In genomic region chr19:10503002-10503789, GRCh38 we compare ENCODE assay signal across 8 cellular contexts. TPM values are rescaled to one million over a fixed set of nuclear protein-coding genes. Genes with fewer than 3 reads are reported as not detected.
DNase-seq lines count a peak whose midpoint lies in the region; ATAC-seq and TF ChIP-seq lines count a peak whose summit lies in the region.

Gene KEAP1, minus strand, starts transcription at chr19:10503356. Its CDS starts 3,323 bp downstream, at chr19:10500033.

- H3T11ph ChIP-seq in H9 (ENCODE audit: low read length) = no peak within 1 kb of the TSS

- no peaks in the 10 kb centered on the region for H4K20me1 ChIP-seq in H9 (ENCODE audit: control insufficient read depth, insufficient read depth, insufficient read length)

- peaks cover 2% of the 10 kb centered on the region for H3K79me1 ChIP-seq in H9 (ENCODE audit: insufficient read depth, low read depth, low read length, poor library complexity, severe bottlenecking)

- POLR2A ChIA-PET in activated CD8-positive, alpha-beta T cell treated with anti-CD3 and anti-CD28 coated beads, Interleukin-2, amount 10 ng/mL, durations not matched to agents 7 days and 5 days (lab: Charles Lee) = interaction anchor here (0.7 to 1.4 kb wide), 4 partner anchors 40 to 85 kb away, joined by 3 to 4 read pairs (median 4); no protein-coding TSS in a partner anchor

- no peak within 1 kb of the TSS for H4K5ac ChIP-seq in H9 (ENCODE audit: insufficient read length, low read depth, low read length)

- CTCF ChIA-PET in activated CD8-positive, alpha-beta T cell treated with anti-CD3 and anti-CD28 coated beads, Interleukin-2, amount 10 ng/mL, durations not matched to agents 7 days and 5 days (lab: Charles Lee) = interaction anchor here (0.9 to 1.1 kb wide), 4 partner anchors 20 to 78 kb away, joined by 3 read pairs; partner anchors contain the start of gene KRI1

- H3K27ac Mint-ChIP-seq in H9 (peak within 1 kb of the TSS; percentile 64 to 95 (median 92); a peak in 6 of 7 replicates), natural killer cell (peak within 1 kb of the TSS; percentile 90 to 96)
- peak within 1 kb of the TSS; percentile 95 for H3K27ac Mint-ChIP-seq in activated CD8-positive, alpha-beta T cell treated with anti-CD3 and anti-CD28 coated beads, Interleukin-2, amount 10 ng/mL, durations not matched to agents 7 days and 5 days

- H3K4me2 ChIP-seq in H9 (ENCODE audit: insufficient read depth, insufficient read length, low read length) = peak within 1 kb of the TSS; percentile 91

- H3K9me3 ChIP-seq in H9 (ENCODE audit: control insufficient read depth, low read depth, low read length) = no peaks in the 10 kb centered on the region
- no peaks in the 10 kb centered on the region for H3K9me3 ChIP-seq in upper lobe of right lung

- H2BK12ac ChIP-seq in H9 (ENCODE audit: insufficient read length, low read depth, low read length) = peak within 1 kb of the TSS; percentile 30

- no peaks in the 10 kb centered on the region for H3K9me3 Mint-ChIP-seq in H9
- no peaks in the 10 kb centered on the region for H3K9me3 Mint-ChIP-seq in activated CD8-positive, alpha-beta T cell treated with anti-CD3 and anti-CD28 coated beads, Interleukin-2, amount 10 ng/mL, durations not matched to agents 7 days and 5 days (ENCODE audit: insufficient read depth)
- no peaks in the 10 kb centered on the region for H3K9me3 Mint-ChIP-seq in natural killer cell

- peak within 1 kb of the TSS; percentile 97 for H3K18ac ChIP-seq in H9 (ENCODE audit: insufficient read length, low read depth, low read length)

- H4K8ac ChIP-seq in H9 (replicated peaks; ENCODE audit: insufficient read length, low read depth, low read length) = no peak within 1 kb of the TSS

- peaks cover 13 to 26% (median 23%) of the 10 kb centered on the region in 3 experiments for H3K36me3 Mint-ChIP-seq in H9 (ENCODE audit: insufficient read depth in 1 of 3, low read depth in 3 of 3)
- H3K36me3 Mint-ChIP-seq in activated CD8-positive, alpha-beta T cell treated with anti-CD3 and anti-CD28 coated beads, Interleukin-2, amount 10 ng/mL, durations not matched to agents 7 days and 5 days (ENCODE audit: low read depth) = peaks cover 23% of the 10 kb centered on the region
- no peaks in the 10 kb centered on the region for H3K36me3 Mint-ChIP-seq in natural killer cell

- H2BK15ac ChIP-seq in H9 (ENCODE audit: low read depth, low read length) = no peak within 1 kb of the TSS

- intact Hi-C loops in natural killer cell (cut with micrococcal nuclease) (loop anchor here (2.0 kb wide), 2 partner anchors 64 to 150 kb away; partner anchors contain the start of gene KRI1), upper lobe of right lung (cut with DNase I) (no loop called here)

- in situ Hi-C loops in G401 (cut with HindIII; ENCODE audit: low sequenced_read_pairs) = no loop called here

- peak; percentile 40 for ATAC-seq in activated CD8-positive, alpha-beta T cell treated with anti-CD3 and anti-CD28 coated beads, Interleukin-2, amount 10 ng/mL, durations not matched to agents 7 days and 5 days
- ATAC-seq in natural killer cell (peak in 2 of 3 donors; percentile 11 to 34), upper lobe of right lung (peak; percentile 6), GM18861 (IDR thresholded peaks at IDR 0.05; ENCODE audit: unreplicated experiment) (no peak)

- H3K4me1 ChIP-seq in H9 (ENCODE audit: insufficient read depth, low read length) = peaks cover 2% of the 10 kb centered on the region; the same call in 1 of the 2 replicates
- peaks cover 32% of the 10 kb centered on the region for H3K4me1 ChIP-seq in upper lobe of right lung

- H3K23ac ChIP-seq in H9 (ENCODE audit: insufficient read length, low read depth, low read length) = no peak within 1 kb of the TSS

- DNase-seq in G401 (ENCODE audit: low spot score) = peak; percentile 42
- peak; percentile 55 for DNase-seq in H9
- DNase-seq in NB4 (ENCODE audit: low read depth) = peak; percentile 89
- peak; percentile 51 for DNase-seq in activated CD8-positive, alpha-beta T cell treated with anti-CD3 and anti-CD28 coated beads, Interleukin-2, amount 10 ng/mL, durations not matched to agents 7 days and 5 days
- no peak for DNase-seq in fibroblast of mammary gland (ENCODE audit: low read depth)
- DNase-seq in natural killer cell = no peak
- peak; percentile 82 for DNase-seq in upper lobe of right lung

- peaks cover 7% of the 10 kb centered on the region for H3K23me2 ChIP-seq in H9 (ENCODE audit: insufficient read length, low read depth, low read length, poor library complexity, severe bottlenecking)

- H3K14ac ChIP-seq in H9 (ENCODE audit: insufficient read depth, low read length) = peak within 1 kb of the TSS; percentile 98

- TF ChIP-seq POLR2A in NB4 (IDR thresholded peaks at IDR 0.05; ENCODE audit: extremely low read depth, insufficient read length) = no peak

- H2BK5ac ChIP-seq in H9 (ENCODE audit: insufficient read length, low read length) = no peak within 1 kb of the TSS

- H4K91ac ChIP-seq in H9 (ENCODE audit: insufficient read length, low read depth, low read length) = peak within 1 kb of the TSS; percentile 96

- H2BK20ac ChIP-seq in H9 (ENCODE audit: low read depth, low read length, poor library complexity, severe bottlenecking) = no peak within 1 kb of the TSS

- H3K4me3 ChIP-seq in NB4 (ENCODE audit: low read depth, low read length) (peak within 1 kb of the TSS; percentile 95), fibroblast of mammary gland (ENCODE audit: control insufficient read depth, low read depth, low read length) (peak within 1 kb of the TSS; percentile 84), upper lobe of right lung (peak within 1 kb of the TSS; percentile 100)

- no peak within 1 kb of the TSS for H3K56ac ChIP-seq in H9 (ENCODE audit: insufficient read length, low read depth, low read length)

- peak within 1 kb of the TSS; percentile 95 for H2BK120ac ChIP-seq in H9 (ENCODE audit: low read depth, low read length, poor library complexity, severe bottlenecking)

- no peak within 1 kb of the TSS for H2AFZ ChIP-seq in H9 (ENCODE audit: low read length)

- peak within 1 kb of the TSS; percentile 12; the same call in 1 of the 2 replicates for H3K4ac ChIP-seq in H9 (ENCODE audit: low read depth, low read length)

- no peak within 1 kb of the TSS for H3K27ac ChIP-seq in H9 (ENCODE audit: insufficient read length, low read depth, low read length)
- H3K27ac ChIP-seq in upper lobe of right lung = peak within 1 kb of the TSS; percentile 99

- no CpG with 5 or more reads among the region's 73 CpGs for WGBS in H9 (ENCODE audit: extremely low coverage, insufficient read length, low lambda C conversion rate)

- H3K27me3 Mint-ChIP-seq in H9 (ENCODE audit: low read depth) (peaks cover 3% of the 10 kb centered on the region), natural killer cell (ENCODE audit: low read depth in 2 of 2) (no peaks in the 10 kb centered on the region)
- H3K27me3 Mint-ChIP-seq in activated CD8-positive, alpha-beta T cell treated with anti-CD3 and anti-CD28 coated beads, Interleukin-2, amount 10 ng/mL, durations not matched to agents 7 days and 5 days (ENCODE audit: low read depth) = no peaks in the 10 kb centered on the region

- TF ChIP-seq CTCF in H9 (conservative IDR thresholded peaks at IDR 0.05) (no peak), NB4 (IDR thresholded peaks at IDR 0.05; ENCODE audit: low read depth, low read length) (peak; percentile 7), fibroblast of mammary gland (conservative IDR thresholded peaks at IDR 0.05; ENCODE audit: control insufficient read depth, insufficient read depth, low read depth, low read length) (no peak), natural killer cell (IDR thresholded peaks at IDR 0.05) (no peak), upper lobe of right lung (IDR thresholded peaks at IDR 0.05) (no peak)

- H3K36me3 ChIP-seq in upper lobe of right lung = peaks cover 18% of the 10 kb centered on the region

- H2AK5ac ChIP-seq in H9 (ENCODE audit: insufficient read length, low read length) = no peak within 1 kb of the TSS

- H3K9ac ChIP-seq in H9 (ENCODE audit: extremely low read depth, insufficient read length, low read length) = peak within 1 kb of the TSS; percentile 71

- H3K4me3 Mint-ChIP-seq in H9 (peak within 1 kb of the TSS; percentile 74 to 88), natural killer cell (peak within 1 kb of the TSS; percentile 92)
- peak within 1 kb of the TSS; percentile 88 for H3K4me3 Mint-ChIP-seq in activated CD8-positive, alpha-beta T cell treated with anti-CD3 and anti-CD28 coated beads, Interleukin-2, amount 10 ng/mL, durations not matched to agents 7 days and 5 days

- no peaks in the 10 kb centered on the region for H3K27me3 ChIP-seq in H9 (ENCODE audit: insufficient read depth, low read length)
- H3K27me3 ChIP-seq in upper lobe of right lung = no peaks in the 10 kb centered on the region

- peaks cover 15% of the 10 kb centered on the region; the same call in 1 of the 2 replicates for H3K79me2 ChIP-seq in H9 (ENCODE audit: insufficient read depth, low read length)

- peaks cover 18 to 30% of the 10 kb centered on the region in 2 experiments for H3K4me1 Mint-ChIP-seq in H9
- peaks cover 41% of the 10 kb centered on the region for H3K4me1 Mint-ChIP-seq in activated CD8-positive, alpha-beta T cell treated with anti-CD3 and anti-CD28 coated beads, Interleukin-2, amount 10 ng/mL, durations not matched to agents 7 days and 5 days (ENCODE audit: low read depth)
- H3K4me1 Mint-ChIP-seq in natural killer cell = peaks cover 34 to 52% of the 10 kb centered on the region in 2 donors

RNA-seq across cellular contexts. Expression of gene KEAP1, which starts in this region (rescaled TPM):
- total RNA-seq in G401 (2014; rRNA removed; shearing (Covaris generic)) = 141 and 143 TPM in 2 replicates
- total RNA-seq in H9 (2021) = 88.7 and 101 TPM in 2 replicates
- 10 to 100 TPM; 89.4 to 92.1 TPM for total RNA-seq in activated CD8-positive, alpha-beta T cell treated with anti-CD3 and anti-CD28 coated beads, Interleukin-2, amount 10 ng/mL, durations not matched to agents 7 days and 5 days
- total RNA-seq in natural killer cell = 10 to 100 TPM; 28.1 to 39.4 (median 34.6) TPM
- total RNA-seq in upper lobe of right lung = 69.1 TPM

Comparison
In these comparisons a context has a peak if more than half of its experiments do, and no peak if none do; other contexts are left out.
1. DNase-seq: peak in G401 (single experiment), H9 (single experiment), NB4 (single experiment), activated CD8-positive, alpha-beta T cell treated with anti-CD3 and anti-CD28 coated beads, Interleukin-2, amount 10 ng/mL, durations not matched to agents 7 days and 5 days (single experiment) and upper lobe of right lung (single experiment); none in fibroblast of mammary gland (single experiment) and natural killer cell (single experiment).
2. Peak in every context shown above with its lines, with median percentiles within 50 percentile points of each other: H3K27ac Mint-ChIP-seq, H3K4me3 Mint-ChIP-seq and H3K4me3 ChIP-seq.